15 cellular contexts compared by ENCODE assay signal in the genomic region with DNA sequence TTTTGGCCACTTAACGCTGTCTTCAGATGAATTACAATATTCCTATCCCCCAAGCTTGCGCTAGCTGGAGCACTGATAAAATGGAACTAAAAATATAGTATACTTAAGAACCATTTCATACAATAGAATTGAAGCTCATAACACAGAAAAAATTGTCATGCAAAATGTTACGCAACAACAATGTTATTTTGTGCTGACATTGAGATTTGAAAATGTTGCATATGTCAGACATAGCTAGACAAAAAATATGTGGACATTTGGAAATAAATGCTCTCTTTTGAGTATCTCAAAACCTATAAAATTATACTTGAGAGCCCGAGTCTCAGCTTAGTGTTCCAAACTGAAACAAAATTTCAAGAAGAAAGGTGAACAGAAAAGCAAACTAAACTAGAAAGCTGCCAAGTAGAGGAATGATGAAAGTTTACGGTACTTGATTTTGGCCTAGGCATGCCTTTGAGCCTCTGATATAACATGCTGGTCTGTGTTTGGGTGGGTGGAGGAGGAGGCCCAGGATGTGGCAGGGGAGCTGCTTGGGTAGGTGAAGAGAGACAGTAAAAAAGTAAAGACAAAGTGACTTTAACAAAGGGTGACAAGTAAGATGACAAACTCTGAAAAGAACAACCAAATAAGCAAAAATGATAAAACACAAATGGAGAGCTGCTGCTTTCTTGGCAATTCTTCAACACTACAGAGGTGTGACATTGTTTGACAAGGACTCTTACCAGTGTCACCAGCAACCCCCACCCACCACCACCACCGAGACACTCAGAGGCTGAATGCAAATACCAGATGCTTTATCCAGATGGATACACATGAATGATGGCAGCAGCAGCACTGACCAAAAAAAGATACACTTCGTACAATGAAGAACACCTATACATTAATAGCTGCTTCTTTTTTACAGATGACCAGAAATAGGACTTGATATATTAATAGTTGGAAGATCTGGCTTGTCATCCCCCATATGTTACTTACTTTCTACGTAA.
DNase-seq lines count a peak whose midpoint lies in the region; ATAC-seq and TF ChIP-seq lines count a peak whose summit lies in the region.
"Had no signal": no experiment of that assay in that cellular context is flagged by ENCODE, and none has a peak within 500 bp of the region (broad histone marks: within the 10 kb centered on the region; RNA-seq: fewer than 3 reads in every experiment).

No MANE protein-coding gene starts in this region.

- H3K4me3 Mint-ChIP-seq in stimulated activated naive CD8-positive, alpha-beta T cell treated with anti-CD3 and anti-CD28 coated beads, Interleukin-15, amount 100 ng/mL, for 72 hours: no peak overlapping the region

- H3K23ac ChIP-seq in mesendoderm (ENCODE audit: low read length): no peak overlapping the region

- no peak overlapping the region for H3K56ac ChIP-seq in mesendoderm (ENCODE audit: low read length)

- H3K9me3 Mint-ChIP-seq in stimulated activated naive CD8-positive, alpha-beta T cell treated with anti-CD3 and anti-CD28 coated beads, Interleukin-15, amount 100 ng/mL, for 72 hours: no peaks in the 10 kb centered on the region

- no peak overlapping the region for H2AK5ac ChIP-seq in mesendoderm (ENCODE audit: low read length)

- H3K4me1 Mint-ChIP-seq in stimulated activated naive CD8-positive, alpha-beta T cell treated with anti-CD3 and anti-CD28 coated beads, Interleukin-15, amount 100 ng/mL, for 72 hours: no peaks in the 10 kb centered on the region

- H3K4me2 ChIP-seq in mesendoderm (ENCODE audit: low read length): no peak overlapping the region

- H3K4me1 ChIP-seq in mesendoderm (ENCODE audit: control insufficient read depth, low read depth, low read length) (no peaks in the 10 kb centered on the region), breast epithelium (no peaks in the 10 kb centered on the region)

- H3K36me3 ChIP-seq in mesendoderm (ENCODE audit: control insufficient read depth, insufficient read depth, low read length) (no peaks in the 10 kb centered on the region), breast epithelium (no peaks in the 10 kb centered on the region)

- no peaks in the 10 kb centered on the region for H3K27me3 Mint-ChIP-seq in stimulated activated naive CD8-positive, alpha-beta T cell treated with anti-CD3 and anti-CD28 coated beads, Interleukin-15, amount 100 ng/mL, for 72 hours

- H3K27me3 ChIP-seq in mesendoderm (ENCODE audit: insufficient read depth, low read length, poor library complexity) (no peaks in the 10 kb centered on the region), breast epithelium (no peaks in the 10 kb centered on the region)

- no peak overlapping the region for H2BK120ac ChIP-seq in mesendoderm (ENCODE audit: low read depth, low read length)

- TF ChIP-seq POLR2A in GM18505 (IDR thresholded peaks at IDR 0.05; ENCODE audit: borderline replicate concordance, extremely low read depth, insufficient read depth, insufficient read length): no peak
- TF ChIP-seq POLR2A in breast epithelium (IDR thresholded peaks at IDR 0.05): no peak

- H3K27ac ChIP-seq in mesendoderm (ENCODE audit: low read depth, low read length) (no peak overlapping the region), breast epithelium (no peak overlapping the region)

- no peak overlapping the region for H4K8ac ChIP-seq in mesendoderm (ENCODE audit: low read depth, low read length)

- H2BK15ac ChIP-seq in mesendoderm (replicated peaks; ENCODE audit: low read depth): no peak overlapping the region

- WGBS in mesendoderm (ENCODE audit: extremely low coverage, insufficient coverage, low lambda C conversion rate): no CpG with 5 or more reads among the region's 8 CpGs

- H3K18ac ChIP-seq in mesendoderm (ENCODE audit: low read length): no peak overlapping the region

- TF ChIP-seq CTCF in breast epithelium (IDR thresholded peaks at IDR 0.05): no peak

- no peak overlapping the region for H4K5ac ChIP-seq in mesendoderm (ENCODE audit: low read length)

- intact Hi-C loops in breast epithelium (cut with DNase I; ENCODE audit: low total_unique reads): no loop called here

- H3K4me3 ChIP-seq in mesendoderm (ENCODE audit: low read length) (no peak overlapping the region), breast epithelium (no peak overlapping the region)

- H3K79me2 ChIP-seq in mesendoderm (ENCODE audit: control insufficient read depth, insufficient read depth, low read length): no peaks in the 10 kb centered on the region

- DNase-seq in NCI-H524 treated with DMSO at 0.1 percent for 48 hours (lab: John Stamatoyannopoulos, UW) (peak; percentile 55), mesendoderm (peak; percentile 10), GDM1 (lab: John Stamatoyannopoulos, UW) (no peak), breast epithelium (ENCODE audit: low spot score in 2 of 2) (no peak), iPS-NIHi11 (ENCODE audit: low spot score) (no peak)
- DNase-seq in stimulated activated naive CD8-positive, alpha-beta T cell treated with anti-CD3 and anti-CD28 coated beads, Interleukin-15, amount 100 ng/mL, for 72 hours: no peak
- DNase-seq: H7, NCI-H1048, NCI-H2107, NCI-H446 treated with DMSO at 0.1 percent for 48 hours, SHP77, T-helper 2 cell had no signal

- H3K27ac Mint-ChIP-seq in stimulated activated naive CD8-positive, alpha-beta T cell treated with anti-CD3 and anti-CD28 coated beads, Interleukin-15, amount 100 ng/mL, for 72 hours: no peak overlapping the region

- H3K4ac ChIP-seq in mesendoderm (ENCODE audit: low read depth, low read length): no peak overlapping the region

- H3K79me1 ChIP-seq in mesendoderm (ENCODE audit: low read length): no peaks in the 10 kb centered on the region

- H3K9me3 ChIP-seq in breast epithelium: no peaks in the 10 kb centered on the region

- H2BK5ac ChIP-seq in mesendoderm (ENCODE audit: low read length): no peak overlapping the region

- ATAC-seq in GM18505 (IDR thresholded peaks at IDR 0.05; ENCODE audit: unreplicated experiment) (peak; percentile 56), HG02884 (IDR thresholded peaks at IDR 0.05; ENCODE audit: unreplicated experiment) (peak; percentile 64)
- no peak for ATAC-seq in stimulated activated naive CD8-positive, alpha-beta T cell treated with anti-CD3 and anti-CD28 coated beads, Interleukin-15, amount 100 ng/mL, for 72 hours
- ATAC-seq: SK-N-SH treated with all-trans-retinoic acid at 6 μM for 48 hours had no signal

- H3K9ac ChIP-seq in mesendoderm (ENCODE audit: low read length): no peak overlapping the region

Comparison
In these comparisons a context has a peak if more than half of its experiments do, and no peak if none do; other contexts are left out.
1. DNase-seq: peak in NCI-H524 treated with DMSO at 0.1 percent for 48 hours (single experiment) and mesendoderm (single experiment); none in GDM1 (single experiment), breast epithelium (0 of 2), iPS-NIHi11 (single experiment) and stimulated activated naive CD8-positive, alpha-beta T cell treated with anti-CD3 and anti-CD28 coated beads, Interleukin-15, amount 100 ng/mL, for 72 hours (0 of 2).